Comparison of ENCODE assay signal across 22 cellular contexts in the genomic region with DNA sequence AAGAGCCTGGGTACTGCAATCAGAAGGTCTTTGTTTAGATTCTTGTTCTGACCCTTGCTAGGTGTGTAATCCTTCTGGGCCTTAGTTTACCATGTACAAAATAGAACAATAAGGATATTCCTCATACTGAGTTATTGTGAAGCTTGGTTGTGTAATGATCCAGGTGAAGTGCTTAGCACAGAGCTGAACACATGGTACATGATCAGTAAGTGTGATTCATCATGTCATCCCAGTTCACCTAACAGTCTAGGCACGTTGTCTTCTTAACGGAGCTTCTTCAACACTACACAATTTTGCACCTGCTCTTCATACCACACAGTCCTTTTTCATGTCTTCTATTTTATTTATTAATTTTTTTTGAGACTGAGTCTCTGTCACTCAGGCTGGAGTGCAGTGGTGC.
"Had no signal": no experiment of that assay in that cellular context is flagged by ENCODE, and none has a peak within 500 bp of the region (broad histone marks: within the 10 kb centered on the region; RNA-seq: fewer than 3 reads in every experiment).

No MANE protein-coding gene starts in this region.

- ATAC-seq: gastroesophageal sphincter, heart left ventricle, left cardiac atrium, left lung, left ventricle myocardium superior, lower lobe of right lung had no signal

- H3K27me3 ChIP-seq: gastroesophageal sphincter, heart left ventricle, hepatocyte, left lung had no signal

- H3K4me3 ChIP-seq: coronary artery, dorsolateral prefrontal cortex, esophagus squamous epithelium, gastroesophageal sphincter, heart left ventricle, hepatocyte, left lung, lower lobe of right lung had no signal

- H3K4me2 ChIP-seq: hepatocyte had no signal

- FAIRE-seq: colon, endothelial cell of umbilical vein, frontal cortex had no signal

- H2AFZ ChIP-seq: hepatocyte had no signal

- H3K4me1 ChIP-seq: gastroesophageal sphincter, heart left ventricle, left lung, lower lobe of right lung had no signal

- H3K9me3 ChIP-seq: esophagus squamous epithelium, gastroesophageal sphincter, heart left ventricle, left lung, lower lobe of right lung had no signal

- H3K27ac ChIP-seq: coronary artery, dorsolateral prefrontal cortex, esophagus squamous epithelium, gastroesophageal sphincter, heart left ventricle, hepatocyte, left lung, lower lobe of right lung had no signal

- H3K36me3 ChIP-seq: esophagus squamous epithelium, gastroesophageal sphincter, heart left ventricle, left lung, lower lobe of right lung had no signal

- H3K79me2 ChIP-seq: hepatocyte had no signal

- DNase-seq: dermis blood vessel endothelial cell; dorsolateral prefrontal cortex; effector CD4-positive, alpha-beta T cell; effector memory CD4-positive, alpha-beta T cell; esophagus squamous epithelium; foreskin fibroblast; heart left ventricle; hypothalamus; immature natural killer cell; islet precursor cell; left cardiac atrium; left lung; left ventricle myocardium superior; lower lobe of right lung; mesendoderm; midbrain had no signal
